26 cellular contexts compared by ENCODE assay signal in the genomic region with DNA sequence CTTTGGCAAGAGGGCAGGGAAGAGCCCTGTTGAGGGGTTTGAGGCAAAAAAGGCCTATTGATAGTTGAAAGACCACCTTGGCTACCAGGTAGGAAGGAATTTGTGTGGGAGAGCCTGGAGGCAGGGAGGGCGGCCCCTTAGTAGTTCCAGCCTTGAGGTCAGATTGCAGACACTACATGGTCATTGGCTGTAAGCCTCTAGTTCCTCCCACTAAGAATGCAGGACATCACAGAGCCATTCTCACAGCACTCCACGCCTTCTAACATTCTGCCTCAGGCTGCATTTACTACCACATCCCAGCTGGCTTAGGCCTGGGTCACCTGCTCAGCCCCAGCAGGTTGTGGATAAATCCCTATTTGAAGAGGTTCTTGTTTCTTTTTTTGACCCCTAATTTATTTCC.
"Had no signal": no experiment of that assay in that cellular context is flagged by ENCODE, and none has a peak within 500 bp of the region (broad histone marks: within the 10 kb centered on the region; RNA-seq: fewer than 3 reads in every experiment).

No MANE protein-coding gene starts in this region.

- H3K9ac ChIP-seq: parathyroid adenoma had no signal

- H3K36me3 ChIP-seq: adrenal gland, breast epithelium, neutrophil, spleen, tibial artery had no signal

- H3K9me3 ChIP-seq: adrenal gland, breast epithelium, neutrophil, spleen, tibial artery had no signal

- H3K27ac Mint-ChIP-seq: activated CD4-positive, alpha-beta T cell treated with anti-CD3 and anti-CD28 coated beads, Interleukin-2, amount 10 ng/mL, durations not matched to agents 24 days and 14 days; activated CD8-positive, alpha-beta T cell treated with anti-CD3 and anti-CD28 coated beads, Interleukin-2, amount 10 ng/mL, durations not matched to agents 7 days and 5 days; memory B cell had no signal

- H3K4me1 Mint-ChIP-seq: activated CD4-positive, alpha-beta T cell treated with anti-CD3 and anti-CD28 coated beads, Interleukin-2, amount 10 ng/mL, durations not matched to agents 24 days and 14 days; memory B cell; naive thymus-derived CD4-positive, alpha-beta T cell had no signal

- H3K4me1 ChIP-seq: adrenal gland, breast epithelium, parathyroid adenoma, tibial artery had no signal

- DNase-seq: activated CD4-positive, alpha-beta T cell treated with anti-CD3 and anti-CD28 coated beads, Interleukin-2, amount 10 ng/mL, durations not matched to agents 24 days and 14 days; activated CD4-positive, CD25-positive, alpha-beta regulatory T cell; activated CD8-positive, alpha-beta T cell treated with anti-CD3 and anti-CD28 coated beads, Interleukin-2, amount 10 ng/mL, durations not matched to agents 7 days and 5 days; activated effector memory CD4-positive, alpha-beta T cell treated with Interleukin-2 at 50 U/mL for 16 hours; activated naive CD4-positive, alpha-beta T cell treated with anti-CD3 and anti-CD28 coated beads, Interleukin-2, amount 50 U/mL, for 16 hours; activated T-cell treated with anti-CD3 and anti-CD28 coated beads, Interleukin-2, amount 50 U/mL, for 4 hours; erythroblast; foreskin melanocyte; glutamatergic neuron; hypothalamus; kidney glomerular epithelial cell; naive thymus-derived CD4-positive, alpha-beta T cell; spleen; stimulated activated naive CD4-positive, alpha-beta T cell; T-helper 1 cell; T-helper 9 cell; tibial artery had no signal

- H3K4me3 Mint-ChIP-seq: activated CD4-positive, alpha-beta T cell treated with anti-CD3 and anti-CD28 coated beads, Interleukin-2, amount 10 ng/mL, durations not matched to agents 24 days and 14 days; activated CD8-positive, alpha-beta T cell treated with anti-CD3 and anti-CD28 coated beads, Interleukin-2, amount 10 ng/mL, durations not matched to agents 7 days and 5 days; activated T-cell treated with anti-CD3 and anti-CD28 coated beads, Interleukin-2, amount 50 U/mL, for 4 hours; memory B cell; naive thymus-derived CD4-positive, alpha-beta T cell had no signal

- ATAC-seq: activated CD8-positive, alpha-beta T cell treated with anti-CD3 and anti-CD28 coated beads, Interleukin-2, amount 10 ng/mL, durations not matched to agents 7 days and 5 days; activated T-cell treated with anti-CD3 and anti-CD28 coated beads, Interleukin-2, amount 50 U/mL, for 4 hours; naive thymus-derived CD4-positive, alpha-beta T cell had no signal

- H3K79me2 ChIP-seq: parathyroid adenoma had no signal

- H2AFZ ChIP-seq: parathyroid adenoma had no signal

- H3K9me3 Mint-ChIP-seq: activated CD4-positive, alpha-beta T cell treated with anti-CD3 and anti-CD28 coated beads, Interleukin-2, amount 10 ng/mL, durations not matched to agents 24 days and 14 days; activated T-cell treated with anti-CD3 and anti-CD28 coated beads, Interleukin-2, amount 50 U/mL, for 4 hours; memory B cell had no signal

- H3K27ac ChIP-seq: adrenal gland, breast epithelium, coronary artery, neutrophil, parathyroid adenoma, spleen, tibial artery had no signal

- H3K36me3 Mint-ChIP-seq: memory B cell; naive thymus-derived CD4-positive, alpha-beta T cell had no signal

- FAIRE-seq: astrocyte, endometrium, urothelium cell line had no signal

- H3K27me3 ChIP-seq: adrenal gland, breast epithelium, neutrophil, tibial artery had no signal

- H3K4me3 ChIP-seq: adrenal gland, breast epithelium, coronary artery, spleen, tibial artery had no signal
